12 cellular contexts compared by ENCODE assay signal in the genomic region with DNA sequence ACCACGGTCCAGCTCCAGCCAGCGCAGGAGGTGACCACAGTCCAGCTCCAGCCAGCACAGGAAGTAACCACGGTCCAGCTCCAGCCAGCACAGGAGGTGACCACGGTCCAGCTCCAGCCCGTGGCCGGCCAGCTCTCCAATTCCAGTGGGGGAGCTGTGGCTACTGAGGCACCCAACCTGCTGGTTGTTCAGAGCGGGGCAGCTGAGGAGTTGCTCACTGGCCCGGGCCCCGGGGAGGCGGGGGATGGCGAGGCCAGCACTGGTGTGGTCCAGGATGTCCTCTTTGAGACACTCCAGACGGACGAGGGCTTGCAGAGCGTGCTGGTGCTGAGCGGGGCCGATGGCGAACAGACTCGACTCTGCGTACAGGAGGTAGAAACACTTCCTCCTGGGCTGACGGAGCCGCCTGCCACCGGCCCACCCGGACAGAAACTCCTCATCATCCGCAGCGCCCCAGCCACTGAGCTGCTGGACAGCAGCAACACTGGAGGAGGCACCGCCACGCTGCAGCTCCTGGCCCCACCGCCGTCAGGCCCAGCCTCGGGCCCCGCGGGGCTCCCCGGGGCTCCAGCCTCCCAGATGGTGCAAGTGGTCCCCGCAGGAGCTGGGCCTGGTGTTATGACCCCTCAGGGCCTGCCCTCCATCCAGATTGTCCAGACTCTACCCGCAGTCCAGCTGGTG. TPM values are rescaled to one million over a fixed set of nuclear protein-coding genes. Genes with fewer than 3 reads are reported as not detected.
A peak's percentile ranks its signal among the peaks of the same experiment; 100 is the strongest.
DNase-seq lines count a peak whose midpoint lies in the region; ATAC-seq, FAIRE-seq and TF ChIP-seq lines count a peak whose summit lies in the region.
"Had no signal": no experiment of that assay in that cellular context is flagged by ENCODE, and none has a peak within 500 bp of the region (broad histone marks: within the 10 kb centered on the region; RNA-seq: fewer than 3 reads in every experiment).

No MANE protein-coding gene starts in this region.

- H2AFZ ChIP-seq in GM23248 (no peak overlapping the region), smooth muscle cell (ENCODE audit: low read depth) (no peak overlapping the region)

- FAIRE-seq in A549 (lab: Jason Lieb, UNC) = no peak
- FAIRE-seq: endometrium had no signal

- peak overlapping the region; percentile 76 for H3K4me3 Mint-ChIP-seq in activated CD8-positive, alpha-beta T cell treated with anti-CD3 and anti-CD28 coated beads, Interleukin-2, amount 10 ng/mL, durations not matched to agents 7 days and 5 days

- peaks cover under 1% of the 10 kb centered on the region for H3K36me3 Mint-ChIP-seq in activated CD8-positive, alpha-beta T cell treated with anti-CD3 and anti-CD28 coated beads, Interleukin-2, amount 10 ng/mL, durations not matched to agents 7 days and 5 days (ENCODE audit: low read depth)

- WGBS in A549 (ENCODE audit: missing lambda C conversion rate) = 87% methylated on average over 27 of the region's 35 CpGs
- 92 to 95% methylated on average over 33 to 34 of the region's 35 CpGs for WGBS in GM23248 (ENCODE audit: low coverage in 1 of 2, low lambda C conversion rate in 2 of 2, missing lambda C conversion rate in 2 of 2), 2 experiments
- 94% methylated on average over 34 of the region's 35 CpGs for WGBS in smooth muscle cell (ENCODE audit: low lambda C conversion rate)

- no peaks in the 10 kb centered on the region for H3K27me3 Mint-ChIP-seq in activated CD8-positive, alpha-beta T cell treated with anti-CD3 and anti-CD28 coated beads, Interleukin-2, amount 10 ng/mL, durations not matched to agents 7 days and 5 days (ENCODE audit: low read depth)

- H3K9ac ChIP-seq in GM23248 (0 out of 2 replicates have a peak overlapping the region, but pooled peaks have one; percentile 86), muscle layer of colon (ENCODE audit: low read length) (no peak overlapping the region), smooth muscle cell (ENCODE audit: low read depth) (no peak overlapping the region)

- H3K27ac ChIP-seq in A549 (peak overlapping the region in 1 of 2 experiments; percentile 93; a peak in 2 of 6 replicates), GM23248 (no peak overlapping the region), muscle layer of colon (ENCODE audit: low read depth, low read length) (peak overlapping the region; percentile 89), smooth muscle cell (ENCODE audit: low read depth) (no peak overlapping the region)

- no peaks in the 10 kb centered on the region for H3K9me3 Mint-ChIP-seq in activated CD8-positive, alpha-beta T cell treated with anti-CD3 and anti-CD28 coated beads, Interleukin-2, amount 10 ng/mL, durations not matched to agents 7 days and 5 days (ENCODE audit: insufficient read depth)

- no peaks in the 10 kb centered on the region for H3K9me3 ChIP-seq in A549
- no peaks in the 10 kb centered on the region for H3K9me3 ChIP-seq in GM23248 (ENCODE audit: low read depth)
- no peaks in the 10 kb centered on the region for H3K9me3 ChIP-seq in muscle layer of colon (ENCODE audit: low read length)
- no peaks in the 10 kb centered on the region for H3K9me3 ChIP-seq in smooth muscle cell (replicated peaks; ENCODE audit: low read depth)

- H3K4me1 Mint-ChIP-seq in activated CD8-positive, alpha-beta T cell treated with anti-CD3 and anti-CD28 coated beads, Interleukin-2, amount 10 ng/mL, durations not matched to agents 7 days and 5 days (ENCODE audit: low read depth) = peaks cover 26% of the 10 kb centered on the region

- TF ChIP-seq EP300 in A549 (IDR thresholded peaks at IDR 0.05) = no peak

- H3K4me1 ChIP-seq in A549 = peaks cover 49% of the 10 kb centered on the region
- H3K4me1 ChIP-seq in GM23248 (ENCODE audit: insufficient read depth) = peaks cover 24% of the 10 kb centered on the region
- H3K4me1 ChIP-seq in muscle layer of colon (ENCODE audit: insufficient read depth, low read length) = peaks cover 36% of the 10 kb centered on the region
- peaks cover 28% of the 10 kb centered on the region for H3K4me1 ChIP-seq in smooth muscle cell (ENCODE audit: low read depth)

- H4K20me1 ChIP-seq in GM23248 (ENCODE audit: insufficient read depth) = no peaks in the 10 kb centered on the region
- no peaks in the 10 kb centered on the region for H4K20me1 ChIP-seq in smooth muscle cell (ENCODE audit: low read depth)

- no peak for TF ChIP-seq POLR2A in A549 (IDR thresholded peaks at IDR 0.05; ENCODE audit: low read length)

- peak overlapping the region; percentile 97 for H3K4me2 ChIP-seq in A549
- H3K4me2 ChIP-seq in GM23248 (ENCODE audit: unreplicated experiment) = no peak overlapping the region
- H3K4me2 ChIP-seq in smooth muscle cell = no peak overlapping the region

- TF ChIP-seq CTCF in A549 (IDR thresholded peaks at IDR 0.05) (no peak), smooth muscle cell (IDR thresholded peaks at IDR 0.05; ENCODE audit: borderline replicate concordance, insufficient read depth, poor library complexity, severe bottlenecking) (no peak)

- H3K9me2 ChIP-seq in GM23248 (ENCODE audit: insufficient read depth) = no peaks in the 10 kb centered on the region

- CTCF ChIA-PET in A549 (lab: Yijun Ruan, JAX) = interaction anchor here (1.4 to 17.3 kb wide), 6 partner anchors 14 to 149 kb away, joined by 4 to 219 read pairs (median 13); partner anchors contain the start of gene ZNF865
- CTCF ChIA-PET in activated CD8-positive, alpha-beta T cell treated with anti-CD3 and anti-CD28 coated beads, Interleukin-2, amount 10 ng/mL, durations not matched to agents 7 days and 5 days (lab: Charles Lee) = interaction anchor here (1.4 to 1.6 kb wide), 2 partner anchors 13 to 171 kb away, joined by 3 read pairs; no protein-coding TSS in a partner anchor

- H3F3A ChIP-seq in GM23248 (ENCODE audit: insufficient read depth) (peaks cover 12% of the 10 kb centered on the region), smooth muscle cell (ENCODE audit: low read depth) (peaks cover 12% of the 10 kb centered on the region)

- POLR2A ChIA-PET in A549 (lab: Yijun Ruan, JAX) = interaction anchor here (0.6 to 1.2 kb wide), 2 partner anchors 20 to 343 kb away, joined by 3 to 5 read pairs; no protein-coding TSS in a partner anchor
- POLR2A ChIA-PET in activated CD8-positive, alpha-beta T cell treated with anti-CD3 and anti-CD28 coated beads, Interleukin-2, amount 10 ng/mL, durations not matched to agents 7 days and 5 days (lab: Charles Lee) = interaction anchor here (2.3 kb wide), 1 partner anchor 76 kb away, joined by 5 read pairs; the partner anchor contains the start of gene UBE2S

- ATAC-seq in A549 = no peak
- no peak for ATAC-seq in activated CD8-positive, alpha-beta T cell treated with anti-CD3 and anti-CD28 coated beads, Interleukin-2, amount 10 ng/mL, durations not matched to agents 7 days and 5 days
- no peak for ATAC-seq in HG02642 (IDR thresholded peaks at IDR 0.05; ENCODE audit: poor library complexity, unreplicated experiment)
- ATAC-seq in GM19035 (IDR thresholded peaks at IDR 0.05; ENCODE audit: unreplicated experiment) = no peak

- H3K27me3 ChIP-seq in GM23248 (replicated peaks; ENCODE audit: insufficient read depth) (no peaks in the 10 kb centered on the region), muscle layer of colon (ENCODE audit: control insufficient read depth in 1 of 2, insufficient read depth in 2 of 2, low read length in 2 of 2) (no peaks in the 10 kb centered on the region), smooth muscle cell (ENCODE audit: low read depth) (no peaks in the 10 kb centered on the region)

- no peaks in the 10 kb centered on the region for H3K36me3 ChIP-seq in GM23248 (ENCODE audit: low read depth)
- H3K36me3 ChIP-seq in muscle layer of colon (ENCODE audit: insufficient read depth, low read length) = no peaks in the 10 kb centered on the region
- no peaks in the 10 kb centered on the region for H3K36me3 ChIP-seq in smooth muscle cell (ENCODE audit: low read depth)

- H3K4me3 ChIP-seq in A549 (no peak overlapping the region; the same call in 2 of the 3 replicates), GM23248 (no peak overlapping the region), muscle layer of colon (ENCODE audit: low read depth in 1 of 2, low read length in 2 of 2) (peak overlapping the region in 1 of 2 donors; percentile 61), smooth muscle cell (no peak overlapping the region)

- DNase-seq in A549 (ENCODE audit: low read depth in 1 of 2, low spot score in 1 of 2) = no peak
- DNase-seq in GM23248 = no peak
- DNase-seq in activated CD8-positive, alpha-beta T cell treated with anti-CD3 and anti-CD28 coated beads, Interleukin-2, amount 10 ng/mL, durations not matched to agents 7 days and 5 days = no peak
- DNase-seq in NCI-H2029 (lab: John Stamatoyannopoulos, UW) = no peak
- DNase-seq in smooth muscle cell (lab: John Stamatoyannopoulos, UW; ENCODE audit: unreplicated experiment) = no peak
- DNase-seq: MM.1S, NCI-H526 had no signal

- H3K27ac Mint-ChIP-seq in activated CD8-positive, alpha-beta T cell treated with anti-CD3 and anti-CD28 coated beads, Interleukin-2, amount 10 ng/mL, durations not matched to agents 7 days and 5 days = no peak overlapping the region

- no peak for TF ChIP-seq RAD21 in A549 (conservative IDR thresholded peaks at IDR 0.05 in 1 of 2, IDR thresholded peaks at IDR 0.05 in 1 of 2)

- in situ Hi-C loops in GM23248 (cut with MboI) = no loop called here

- H3K79me2 ChIP-seq in GM23248 (ENCODE audit: insufficient read depth) = peaks cover 19% of the 10 kb centered on the region
- H3K79me2 ChIP-seq in smooth muscle cell (ENCODE audit: low read depth) = peaks cover 12% of the 10 kb centered on the region

RNA-seq across cellular contexts. Expression of gene NAT14, which starts 1.2 kb away (rescaled TPM):
- polyA plus RNA-seq in A549 (2011; rRNA removed) (16.8 and 21.0 TPM in 2 replicates), A549 (2017; fragmentation: RNase III; extraction: RNeasy Plus Mini Kit Qiagen cat#74134 plus additional on column Dnase treatment) (46.5 to 57.4 TPM (median 50.3 TPM) in 3 replicates), GM23248 (2016; fragmentation: Nextera tagmentation; extraction: Ambion mirVana) (11.1 and 12.0 TPM in 2 replicates), smooth muscle cell (67.5 and 72.1 TPM in 2 replicates)
- polyA plus RNA-seq in A549 (2012; cell fraction: cytosol; rRNA removed) = 48.1 and 50.6 TPM in 2 replicates
- 98.9 and 106 TPM in 2 replicates for polyA plus RNA-seq in A549 (2012; cell fraction: nucleus; rRNA removed)
- polyA minus RNA-seq in A549 (2011; rRNA and poly(A)+ RNA removed) = 7.6 and 10.2 TPM in 2 replicates
- 13.4 and 13.9 TPM in 2 replicates for total RNA-seq in GM23248 (2014; rRNA removed; shearing (Covaris generic))
- 10 to 100 TPM; 16.2 to 16.4 TPM for total RNA-seq in activated CD8-positive, alpha-beta T cell treated with anti-CD3 and anti-CD28 coated beads, Interleukin-2, amount 10 ng/mL, durations not matched to agents 7 days and 5 days
- 14.3 and 17.3 TPM in 2 replicates for total RNA-seq in smooth muscle cell

RNA-seq across cellular contexts. Expression of gene SSC5D, which starts 4.4 kb away (rescaled TPM):
- polyA plus RNA-seq in A549 (2011; rRNA removed) = 0.19 and 0.22 TPM in 2 replicates
- polyA plus RNA-seq in A549 (2012; cell fraction: cytosol; rRNA removed) = 0.30 and 0.44 TPM in 2 replicates
- polyA plus RNA-seq in A549 (2012; cell fraction: nucleus; rRNA removed) = 2.3 and 2.6 TPM in 2 replicates
- polyA plus RNA-seq in A549 (2017; fragmentation: RNase III; extraction: RNeasy Plus Mini Kit Qiagen cat#74134 plus additional on column Dnase treatment) = 0.96 to 2.0 TPM (median 1.5 TPM) in 3 replicates
- polyA minus RNA-seq in A549 (2011; rRNA and poly(A)+ RNA removed) = 0.25 and 0.29 TPM in 2 replicates
- 12.6 and 14.4 TPM in 2 replicates for total RNA-seq in GM23248 (2014; rRNA removed; shearing (Covaris generic))
- polyA plus RNA-seq in GM23248 (2016; fragmentation: Nextera tagmentation; extraction: Ambion mirVana) = 9.8 and 10.0 TPM in 2 replicates
- under 1 TPM; 0.50 to 0.55 TPM for total RNA-seq in activated CD8-positive, alpha-beta T cell treated with anti-CD3 and anti-CD28 coated beads, Interleukin-2, amount 10 ng/mL, durations not matched to agents 7 days and 5 days
- 3.0 and 3.8 TPM in 2 replicates for total RNA-seq in smooth muscle cell
- 11.2 and 13.6 TPM in 2 replicates for polyA plus RNA-seq in smooth muscle cell

RNA-seq across cellular contexts. Expression of gene ZNF628, which starts 7.4 kb away (rescaled TPM):
- polyA plus RNA-seq in A549 (2011; rRNA removed) (0.32 and 0.48 TPM in 2 replicates), A549 (2017; fragmentation: RNase III; extraction: RNeasy Plus Mini Kit Qiagen cat#74134 plus additional on column Dnase treatment) (4.7 to 5.9 TPM (median 5.7 TPM) in 3 replicates), GM23248 (2016; fragmentation: Nextera tagmentation; extraction: Ambion mirVana) (1.1 TPM in 2 replicates), smooth muscle cell (1.3 and 2.0 TPM in 2 replicates)
- 2.5 and 4.8 TPM in 2 replicates for polyA plus RNA-seq in A549 (2012; cell fraction: cytosol; rRNA removed)
- 7.0 and 12.6 TPM in 2 replicates for polyA plus RNA-seq in A549 (2012; cell fraction: nucleus; rRNA removed)
- 0.70 and 1.0 TPM in 2 replicates for polyA minus RNA-seq in A549 (2011; rRNA and poly(A)+ RNA removed)
- total RNA-seq in GM23248 (2014; rRNA removed; shearing (Covaris generic)) = 1.7 and 4.3 TPM in 2 replicates
- total RNA-seq in activated CD8-positive, alpha-beta T cell treated with anti-CD3 and anti-CD28 coated beads, Interleukin-2, amount 10 ng/mL, durations not matched to agents 7 days and 5 days = 10 to 100 TPM; 10.2 to 11.6 TPM
- total RNA-seq in smooth muscle cell = 2.4 and 2.6 TPM in 2 replicates

RNA-seq across cellular contexts. Expression of gene C19orf85, which starts 19.3 kb away (rescaled TPM):
- not detected in 2 replicates for polyA plus RNA-seq in A549 (2011; rRNA removed)
- polyA plus RNA-seq in A549 (2012; cell fraction: cytosol; rRNA removed) = not detected in 2 replicates
- polyA plus RNA-seq in A549 (2012; cell fraction: nucleus; rRNA removed) = not detected in 2 replicates
- not detected in 3 replicates for polyA plus RNA-seq in A549 (2017; fragmentation: RNase III; extraction: RNeasy Plus Mini Kit Qiagen cat#74134 plus additional on column Dnase treatment)
- not detected in 2 replicates for polyA minus RNA-seq in A549 (2011; rRNA and poly(A)+ RNA removed)
- total RNA-seq in GM23248 (2014; rRNA removed; shearing (Covaris generic)) = not detected in 2 replicates
- not detected in 2 replicates for polyA plus RNA-seq in GM23248 (2016; fragmentation: Nextera tagmentation; extraction: Ambion mirVana)
- not detected for total RNA-seq in activated CD8-positive, alpha-beta T cell treated with anti-CD3 and anti-CD28 coated beads, Interleukin-2, amount 10 ng/mL, durations not matched to agents 7 days and 5 days
- not detected in 2 replicates for total RNA-seq in smooth muscle cell
- polyA plus RNA-seq in smooth muscle cell = not detected in 2 replicates
- total RNA-seq: T-helper 1 cell treated with Interleukin-12 subunit alpha and Interleukin-12 subunit beta and Interleukin-4 antibody, amounts not matched to agents 30 ng/mL and 1 ng/mL, for 36 hours had no signal

RNA-seq across cellular contexts. Expression of gene ISOC2, which starts 22.4 kb away (rescaled TPM):
- polyA plus RNA-seq in A549 (2011; rRNA removed) (45.3 and 51.5 TPM in 2 replicates), A549 (2017; fragmentation: RNase III; extraction: RNeasy Plus Mini Kit Qiagen cat#74134 plus additional on column Dnase treatment) (52.7 to 57.8 TPM (median 54.1 TPM) in 3 replicates), GM23248 (2016; fragmentation: Nextera tagmentation; extraction: Ambion mirVana) (34.0 and 35.3 TPM in 2 replicates), smooth muscle cell (37.3 and 61.4 TPM in 2 replicates)
- polyA plus RNA-seq in A549 (2012; cell fraction: cytosol; rRNA removed) = 79.6 and 132 TPM in 2 replicates
- 77.2 and 99.3 TPM in 2 replicates for polyA plus RNA-seq in A549 (2012; cell fraction: nucleus; rRNA removed)
- polyA minus RNA-seq in A549 (2011; rRNA and poly(A)+ RNA removed) = 16.2 and 19.7 TPM in 2 replicates
- total RNA-seq in GM23248 (2014; rRNA removed; shearing (Covaris generic)) = 103 and 116 TPM in 2 replicates
- 10 to 100 TPM; 31.9 to 32.1 TPM for total RNA-seq in activated CD8-positive, alpha-beta T cell treated with anti-CD3 and anti-CD28 coated beads, Interleukin-2, amount 10 ng/mL, durations not matched to agents 7 days and 5 days
- 47.3 and 56.5 TPM in 2 replicates for total RNA-seq in smooth muscle cell
